Comparison of ENCODE assay signal across 12 cellular contexts in genomic region chr16:67544329-67544841, GRCh38. TPM values are rescaled to one million over a fixed set of nuclear protein-coding genes. Genes with fewer than 3 reads are reported as not detected.
A peak's percentile ranks its signal among the peaks of the same experiment; 100 is the strongest.
DNase-seq lines count a peak whose midpoint lies in the region; ATAC-seq, FAIRE-seq and TF ChIP-seq lines count a peak whose summit lies in the region.
"Had no signal": no experiment of that assay in that cellular context is flagged by ENCODE, and none has a peak within 500 bp of the region (broad histone marks: within the 10 kb centered on the region; RNA-seq: fewer than 3 reads in every experiment).

No MANE protein-coding gene starts in this region.

- no peak overlapping the region for H3K18ac ChIP-seq in H9 (ENCODE audit: insufficient read length, low read depth, low read length)

- no peak overlapping the region for H2BK15ac ChIP-seq in H9 (ENCODE audit: low read depth, low read length)

- POLR2A ChIA-PET in naive thymus-derived CD4-positive, alpha-beta T cell (lab: Charles Lee), result interaction anchor here (0.6 to 20.8 kb wide), 6 partner anchors 14 to 123 kb away, joined by 3 to 581 read pairs (median 24); partner anchors contain the start of genes ACD, C16orf86, CARMIL2 and CTCF

- no peak overlapping the region for H4K8ac ChIP-seq in H9 (replicated peaks; ENCODE audit: insufficient read length, low read depth, low read length)

- no peak for TF ChIP-seq POLR2A in H54 (IDR thresholded peaks at IDR 0.05; ENCODE audit: low read depth, low read length)
- no peak for TF ChIP-seq POLR2A in body of pancreas (IDR thresholded peaks at IDR 0.05)

- CTCF ChIA-PET in naive thymus-derived CD4-positive, alpha-beta T cell (lab: Charles Lee), result interaction anchor here (1.1 to 6.0 kb wide), 5 partner anchors 16 to 126 kb away, joined by 3 to 256 read pairs (median 20); partner anchors contain the start of genes C16orf86, CARMIL2, CTCF and ENKD1

- no peak overlapping the region for H4K91ac ChIP-seq in H9 (ENCODE audit: insufficient read length, low read depth, low read length)

- no peak overlapping the region for H3T11ph ChIP-seq in H9 (ENCODE audit: low read length)

- H3K4me3 Mint-ChIP-seq in H9, result no peak overlapping the region
- H3K4me3 Mint-ChIP-seq in chondrocyte (ENCODE audit: unreplicated experiment), result no peak overlapping the region
- no peak overlapping the region for H3K4me3 Mint-ChIP-seq in naive thymus-derived CD4-positive, alpha-beta T cell

- H3K9ac ChIP-seq in H9 (ENCODE audit: extremely low read depth, insufficient read length, low read length), result no peak overlapping the region

- H2AFZ ChIP-seq in H9 (ENCODE audit: low read length), result no peak overlapping the region

- peaks cover 2 to 20% (median 13%) of the 10 kb centered on the region in 3 experiments; a peak in 6 of 7 replicates for H3K36me3 Mint-ChIP-seq in H9 (ENCODE audit: insufficient read depth in 1 of 3, low read depth in 3 of 3)
- peaks cover 25% of the 10 kb centered on the region for H3K36me3 Mint-ChIP-seq in chondrocyte (ENCODE audit: low read depth)
- H3K36me3 Mint-ChIP-seq in naive thymus-derived CD4-positive, alpha-beta T cell, result peaks cover 0 to 27% (median 6%) of the 10 kb centered on the region in 5 donors

- no peak overlapping the region for H2AK5ac ChIP-seq in H9 (ENCODE audit: insufficient read length, low read length)

- H3K23me2 ChIP-seq in H9 (ENCODE audit: insufficient read length, low read depth, low read length, poor library complexity, severe bottlenecking), result no peaks in the 10 kb centered on the region

- no peak overlapping the region for H2BK120ac ChIP-seq in H9 (ENCODE audit: low read depth, low read length, poor library complexity, severe bottlenecking)

- H3K9me2 ChIP-seq in DOHH2 (replicated peaks; ENCODE audit: control insufficient read depth, low read length), result no peaks in the 10 kb centered on the region

- TF ChIP-seq CTCF in DOHH2 (IDR thresholded peaks at IDR 0.05; ENCODE audit: low read depth, low read length, poor library complexity, severe bottlenecking), result peak; percentile 54
- TF ChIP-seq CTCF in H9 (conservative IDR thresholded peaks at IDR 0.05), result peak; percentile 39
- TF ChIP-seq CTCF in chondrocyte (IDR thresholded peaks at IDR 0.05), result peak; percentile 39
- TF ChIP-seq CTCF in body of pancreas (IDR thresholded peaks at IDR 0.05), result no peak

- no peaks in the 10 kb centered on the region for H4K20me1 ChIP-seq in DOHH2 (ENCODE audit: control insufficient read depth, insufficient read depth, low read depth, low read length)
- H4K20me1 ChIP-seq in H9 (ENCODE audit: control insufficient read depth, insufficient read depth, insufficient read length), result peaks cover 1% of the 10 kb centered on the region

- peak overlapping the region; percentile 40 for H3K4me3 ChIP-seq in DOHH2 (ENCODE audit: low read length)
- H3K4me3 ChIP-seq in naive thymus-derived CD4-positive, alpha-beta T cell (ENCODE audit: low read length), result no peak overlapping the region
- no peak overlapping the region for H3K4me3 ChIP-seq in body of pancreas

- H2BK12ac ChIP-seq in H9 (ENCODE audit: insufficient read length, low read depth, low read length), result no peak overlapping the region

- H3K27me3 ChIP-seq in DOHH2 (ENCODE audit: control insufficient read depth, low read length) (no peaks in the 10 kb centered on the region), H9 (ENCODE audit: insufficient read depth, low read length) (peaks cover 3% of the 10 kb centered on the region; the same call in 1 of the 2 replicates), body of pancreas (no peaks in the 10 kb centered on the region)
- no peaks in the 10 kb centered on the region for H3K27me3 ChIP-seq in naive thymus-derived CD4-positive, alpha-beta T cell (ENCODE audit: control insufficient read depth in 2 of 2, insufficient read depth in 2 of 2, low read length in 2 of 2)

- H3K27ac ChIP-seq in DOHH2 (ENCODE audit: low read depth, low read length) (peak overlapping the region; percentile 99), H9 (ENCODE audit: insufficient read length, low read depth, low read length) (no peak overlapping the region), body of pancreas (no peak overlapping the region)
- H3K27ac ChIP-seq in naive thymus-derived CD4-positive, alpha-beta T cell (ENCODE audit: low read depth, low read length), result no peak overlapping the region

- peaks cover 72% of the 10 kb centered on the region for H3K36me3 ChIP-seq in DOHH2 (ENCODE audit: control insufficient read depth, low read length)
- peaks cover 0 to 37% (median 0%) of the 10 kb centered on the region in 3 experiments for H3K36me3 ChIP-seq in naive thymus-derived CD4-positive, alpha-beta T cell (ENCODE audit: control insufficient read depth in 2 of 3, insufficient read depth in 3 of 3, low read length in 3 of 3)
- peaks cover 0 to 2% of the 10 kb centered on the region in 2 donors for H3K36me3 ChIP-seq in body of pancreas (replicated peaks in 1 of 2; ENCODE audit: insufficient read depth in 1 of 2, low read depth in 2 of 2)

- H3K4me2 ChIP-seq in DOHH2 (ENCODE audit: low read length), result peak overlapping the region; percentile 94
- no peak overlapping the region for H3K4me2 ChIP-seq in H9 (ENCODE audit: insufficient read depth, insufficient read length, low read length)

- H3K56ac ChIP-seq in H9 (ENCODE audit: insufficient read length, low read depth, low read length), result no peak overlapping the region

- H3K9me3 Mint-ChIP-seq in H9 (no peaks in the 10 kb centered on the region; a peak in 1 of 5 replicates), chondrocyte (ENCODE audit: low read depth) (no peaks in the 10 kb centered on the region)
- H3K9me3 Mint-ChIP-seq in naive thymus-derived CD4-positive, alpha-beta T cell, result peaks cover 0 to 2% (median 0%) of the 10 kb centered on the region in 11 donors

- peaks cover 7 to 21% of the 10 kb centered on the region in 2 experiments for H3K4me1 Mint-ChIP-seq in H9
- H3K4me1 Mint-ChIP-seq in chondrocyte (ENCODE audit: low read depth), result peaks cover 22% of the 10 kb centered on the region
- H3K4me1 Mint-ChIP-seq in naive thymus-derived CD4-positive, alpha-beta T cell, result peaks cover 35 to 59% (median 47%) of the 10 kb centered on the region in 7 donors

- no peak overlapping the region for H3K14ac ChIP-seq in H9 (ENCODE audit: insufficient read depth, low read length)

- H2BK20ac ChIP-seq in H9 (ENCODE audit: low read depth, low read length, poor library complexity, severe bottlenecking), result no peak overlapping the region

- H3K27me3 Mint-ChIP-seq in H9 (ENCODE audit: low read depth) (peaks cover 31% of the 10 kb centered on the region), chondrocyte (ENCODE audit: low read depth) (no peaks in the 10 kb centered on the region)
- no peaks in the 10 kb centered on the region for H3K27me3 Mint-ChIP-seq in naive thymus-derived CD4-positive, alpha-beta T cell

- H3K27ac Mint-ChIP-seq in H9 (no peak overlapping the region), chondrocyte (ENCODE audit: unreplicated experiment) (no peak overlapping the region)
- H3K27ac Mint-ChIP-seq in naive thymus-derived CD4-positive, alpha-beta T cell, result peak overlapping the region in 5 of 9 donors; percentile 54 to 83 (median 59)

- H4K5ac ChIP-seq in H9 (ENCODE audit: insufficient read length, low read depth, low read length), result no peak overlapping the region

- no peak overlapping the region for H3K4ac ChIP-seq in H9 (ENCODE audit: low read depth, low read length)

- H3K9me3 ChIP-seq in DOHH2 (ENCODE audit: control insufficient read depth, insufficient read depth, low read length) (no peaks in the 10 kb centered on the region), H9 (ENCODE audit: control insufficient read depth, low read depth, low read length) (no peaks in the 10 kb centered on the region), body of pancreas (no peaks in the 10 kb centered on the region)
- no peaks in the 10 kb centered on the region for H3K9me3 ChIP-seq in naive thymus-derived CD4-positive, alpha-beta T cell (ENCODE audit: control insufficient read depth in 2 of 3, low read length in 3 of 3)

- H2BK5ac ChIP-seq in H9 (ENCODE audit: insufficient read length, low read length), result no peak overlapping the region

- ATAC-seq in naive thymus-derived CD4-positive, alpha-beta T cell, result no peak
- ATAC-seq in body of pancreas, result no peak

- H3K23ac ChIP-seq in H9 (ENCODE audit: insufficient read length, low read depth, low read length), result no peak overlapping the region

- peaks cover 77% of the 10 kb centered on the region for H3K4me1 ChIP-seq in DOHH2 (ENCODE audit: control insufficient read depth, low read length)
- H3K4me1 ChIP-seq in H9 (ENCODE audit: insufficient read depth, low read length), result no peaks in the 10 kb centered on the region; the same call in 1 of the 2 replicates
- H3K4me1 ChIP-seq in naive thymus-derived CD4-positive, alpha-beta T cell (ENCODE audit: control insufficient read depth in 2 of 2, insufficient read depth in 2 of 2, low read length in 2 of 2), result peaks cover 19 to 38% of the 10 kb centered on the region in 2 donors
- H3K4me1 ChIP-seq in body of pancreas, result peaks cover 42% of the 10 kb centered on the region

- H3K79me2 ChIP-seq in DOHH2 (ENCODE audit: control insufficient read depth, low read length), result peaks cover 19% of the 10 kb centered on the region
- no peaks in the 10 kb centered on the region for H3K79me2 ChIP-seq in H9 (ENCODE audit: insufficient read depth, low read length)

- no peaks in the 10 kb centered on the region for H3K79me1 ChIP-seq in H9 (ENCODE audit: insufficient read depth, low read depth, low read length, poor library complexity, severe bottlenecking)

- intact Hi-C loops in naive thymus-derived CD4-positive, alpha-beta T cell (cut with micrococcal nuclease), result no loop called here
- intact Hi-C loops in body of pancreas (cut with DNase I), result no loop called here

- H3F3A ChIP-seq in DOHH2 (ENCODE audit: control insufficient read depth, insufficient read depth), result peaks cover 21% of the 10 kb centered on the region

- no peak for FAIRE-seq in H54 (lab: Jason Lieb, UNC)
- FAIRE-seq: astrocyte had no signal

- no CpG with 5 or more reads among the region's 13 CpGs for WGBS in H9 (ENCODE audit: extremely low coverage, insufficient read length, low lambda C conversion rate)
- WGBS in body of pancreas, 2 donors, result 81 to 91% methylated on average over 13 of the region's 13 CpGs

- DNase-seq in H9 (peak; percentile 36), chondrocyte (ENCODE audit: low spot score) (no peak), H54 (ENCODE audit: insufficient read length, low spot score) (no peak), NOMO-1 treated with DMSO at 0.1 percent for 48 hours (lab: John Stamatoyannopoulos, UW; ENCODE audit: unreplicated experiment) (no peak), body of pancreas (no peak)
- DNase-seq in naive thymus-derived CD4-positive, alpha-beta T cell, result no peak
- DNase-seq: activated T-cell treated with anti-CD3 and anti-CD28 coated beads, Interleukin-2, amount 50 U/mL, for 48 hours; NCI-H1048; NCI-H524 treated with DMSO at 0.1 percent for 48 hours; SHP77 treated with DMSO at 0.1 percent for 48 hours had no signal

RNA-seq across cellular contexts. Expression of gene RIPOR1, which starts 15.8 kb away (rescaled TPM):
- total RNA-seq in H9 (2021) (10.0 and 14.3 TPM in 2 replicates), chondrocyte (52.0 to 99.1 TPM (median 97.6 TPM) in 3 replicates), body of pancreas (10 to 100 TPM; 37.9 to 62.6 TPM)
- 100 to 1,000 TPM in 1 of 5 experiments, 10 to 100 TPM in 4; 39.7 to 103 (median 48.9) TPM for total RNA-seq in naive thymus-derived CD4-positive, alpha-beta T cell
- 1 to 10 TPM; 2.5 to 5.0 TPM for polyA plus RNA-seq in naive thymus-derived CD4-positive, alpha-beta T cell

RNA-seq across cellular contexts. Expression of gene CTCF, which starts 17.9 kb away (rescaled TPM):
- total RNA-seq in H9 (2021) (87.3 and 88.5 TPM in 2 replicates), chondrocyte (31.2 to 34.2 TPM (median 32.3 TPM) in 3 replicates), body of pancreas (10 to 100 TPM; 24.4 to 33.0 TPM)
- 10 to 100 TPM; 51.4 to 78.6 (median 67.3) TPM for total RNA-seq in naive thymus-derived CD4-positive, alpha-beta T cell
- 10 to 100 TPM; 49.8 to 59.8 TPM for polyA plus RNA-seq in naive thymus-derived CD4-positive, alpha-beta T cell

Comparison
In these comparisons a context has a peak if more than half of its experiments do, and no peak if none do; other contexts are left out.
1. CTCF ChIP-seq: peak in DOHH2 (single experiment), H9 (single experiment) and chondrocyte (single experiment); none in body of pancreas (0 of 7).
2. H3K27ac Mint-ChIP-seq: peak in naive thymus-derived CD4-positive, alpha-beta T cell (5 of 9); none in H9 (0 of 3) and chondrocyte (single experiment).